Comparison of ENCODE assay signal across 1 cellular context in the genomic region with DNA sequence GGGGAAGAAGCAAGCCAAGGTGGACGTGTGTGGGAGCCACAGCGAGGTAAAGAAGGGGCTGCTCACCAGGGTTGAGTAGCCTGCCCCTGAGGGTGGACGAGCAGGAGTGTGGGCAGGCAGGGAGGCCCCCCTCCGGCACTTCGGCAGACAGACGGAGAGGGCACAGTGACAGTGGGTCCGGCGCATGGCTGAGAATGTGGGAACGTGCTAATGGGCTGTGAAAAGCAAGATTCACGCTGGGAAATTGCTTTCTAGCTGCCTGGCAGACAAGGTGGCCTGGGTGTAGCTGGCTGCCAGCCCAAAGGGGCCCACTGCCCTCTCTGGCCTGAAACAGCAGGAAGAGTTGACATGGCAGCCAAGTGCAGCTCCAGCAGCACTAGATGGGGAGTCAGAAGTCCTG.
TF ChIP-seq lines count a peak whose summit lies in the region.

No MANE protein-coding gene starts in this region.

TF ChIP-seq in GM23338, 12 proteins besides CTCF, POLR2A, EP300 and RAD21 (continued from another document):
- TF ChIP-seq, protein P1, sequence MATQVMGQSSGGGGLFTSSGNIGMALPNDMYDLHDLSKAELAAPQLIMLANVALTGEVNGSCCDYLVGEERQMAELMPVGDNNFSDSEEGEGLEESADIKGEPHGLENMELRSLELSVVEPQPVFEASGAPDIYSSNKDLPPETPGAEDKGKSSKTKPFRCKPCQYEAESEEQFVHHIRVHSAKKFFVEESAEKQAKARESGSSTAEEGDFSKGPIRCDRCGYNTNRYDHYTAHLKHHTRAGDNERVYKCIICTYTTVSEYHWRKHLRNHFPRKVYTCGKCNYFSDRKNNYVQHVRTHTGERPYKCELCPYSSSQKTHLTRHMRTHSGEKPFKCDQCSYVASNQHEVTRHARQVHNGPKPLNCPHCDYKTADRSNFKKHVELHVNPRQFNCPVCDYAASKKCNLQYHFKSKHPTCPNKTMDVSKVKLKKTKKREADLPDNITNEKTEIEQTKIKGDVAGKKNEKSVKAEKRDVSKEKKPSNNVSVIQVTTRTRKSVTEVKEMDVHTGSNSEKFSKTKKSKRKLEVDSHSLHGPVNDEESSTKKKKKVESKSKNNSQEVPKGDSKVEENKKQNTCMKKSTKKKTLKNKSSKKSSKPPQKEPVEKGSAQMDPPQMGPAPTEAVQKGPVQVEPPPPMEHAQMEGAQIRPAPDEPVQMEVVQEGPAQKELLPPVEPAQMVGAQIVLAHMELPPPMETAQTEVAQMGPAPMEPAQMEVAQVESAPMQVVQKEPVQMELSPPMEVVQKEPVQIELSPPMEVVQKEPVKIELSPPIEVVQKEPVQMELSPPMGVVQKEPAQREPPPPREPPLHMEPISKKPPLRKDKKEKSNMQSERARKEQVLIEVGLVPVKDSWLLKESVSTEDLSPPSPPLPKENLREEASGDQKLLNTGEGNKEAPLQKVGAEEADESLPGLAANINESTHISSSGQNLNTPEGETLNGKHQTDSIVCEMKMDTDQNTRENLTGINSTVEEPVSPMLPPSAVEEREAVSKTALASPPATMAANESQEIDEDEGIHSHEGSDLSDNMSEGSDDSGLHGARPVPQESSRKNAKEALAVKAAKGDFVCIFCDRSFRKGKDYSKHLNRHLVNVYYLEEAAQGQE (IDR thresholded peaks at IDR 0.05; ENCODE audit: unreplicated experiment) = no peak
- TF ChIP-seq ZNF331 (CRISPR knock-in tag; IDR thresholded peaks at IDR 0.05; ENCODE audit: low read depth) (no peak), EZH2 (IDR thresholded peaks at IDR 0.05; ENCODE audit: low read depth, unreplicated experiment) (no peak), STAT1 (IDR thresholded peaks at IDR 0.05; ENCODE audit: unreplicated experiment) (no peak), EZH2phosphoT487 (IDR thresholded peaks at IDR 0.05; ENCODE audit: unreplicated experiment) (no peak), CREB1 (CRISPR knock-in tag; IDR thresholded peaks at IDR 0.05; ENCODE audit: low read depth) (no peak), JUNB (IDR thresholded peaks at IDR 0.05; ENCODE audit: unreplicated experiment) (no peak)
- TF ChIP-seq, protein P2, sequence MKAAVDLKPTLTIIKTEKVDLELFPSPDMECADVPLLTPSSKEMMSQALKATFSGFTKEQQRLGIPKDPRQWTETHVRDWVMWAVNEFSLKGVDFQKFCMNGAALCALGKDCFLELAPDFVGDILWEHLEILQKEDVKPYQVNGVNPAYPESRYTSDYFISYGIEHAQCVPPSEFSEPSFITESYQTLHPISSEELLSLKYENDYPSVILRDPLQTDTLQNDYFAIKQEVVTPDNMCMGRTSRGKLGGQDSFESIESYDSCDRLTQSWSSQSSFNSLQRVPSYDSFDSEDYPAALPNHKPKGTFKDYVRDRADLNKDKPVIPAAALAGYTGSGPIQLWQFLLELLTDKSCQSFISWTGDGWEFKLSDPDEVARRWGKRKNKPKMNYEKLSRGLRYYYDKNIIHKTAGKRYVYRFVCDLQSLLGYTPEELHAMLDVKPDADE (IDR thresholded peaks at IDR 0.05) = no peak
